Comparison of ENCODE assay signal across 28 cellular contexts in the genomic region with DNA sequence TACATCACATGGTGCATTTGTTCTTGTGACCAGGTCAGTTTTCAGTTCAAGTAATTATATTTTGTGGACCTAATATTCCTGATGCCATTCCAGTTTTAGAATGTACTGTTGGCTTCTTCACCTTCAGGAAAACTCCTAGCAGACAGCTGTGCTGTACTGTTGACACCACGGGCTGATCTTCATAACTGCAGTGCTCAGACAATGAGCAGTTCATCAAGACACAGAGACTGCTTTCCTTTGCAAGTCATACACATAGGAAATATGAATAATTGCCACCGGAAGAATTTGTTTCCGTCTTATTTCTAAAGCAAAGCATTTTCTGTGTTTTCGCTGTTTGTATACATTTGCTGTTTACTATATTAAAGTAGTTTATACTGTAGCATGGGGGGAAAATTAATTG.
"Had no signal": no experiment of that assay in that cellular context is flagged by ENCODE, and none has a peak within 500 bp of the region (broad histone marks: within the 10 kb centered on the region; RNA-seq: fewer than 3 reads in every experiment).

No MANE protein-coding gene starts in this region.

- H3K4me1 Mint-ChIP-seq: activated CD4-positive, alpha-beta T cell treated with anti-CD3 and anti-CD28 coated beads, Interleukin-2, amount 10 ng/mL, durations not matched to agents 24 days and 14 days; activated naive CD8-positive, alpha-beta T cell treated with anti-CD3 and anti-CD28 coated beads for 36 hours; stimulated activated effector memory CD8-positive, alpha-beta T cell treated with anti-CD3 and anti-CD28 coated beads, Interleukin-12 subunit alpha, Interleukin-12 subunit beta, amount 100 ng/mL, for 72 hours had no signal

- ATAC-seq: stimulated activated effector memory CD8-positive, alpha-beta T cell treated with anti-CD3 and anti-CD28 coated beads, Interleukin-12 subunit alpha, Interleukin-12 subunit beta, amount 100 ng/mL, for 72 hours had no signal

- H3K27me3 ChIP-seq: ascending aorta, brain microvascular endothelial cell, esophagus squamous epithelium, gastrocnemius medialis, right atrium auricular region, spleen, upper lobe of left lung, vagina had no signal

- DNase-seq: activated CD4-positive, alpha-beta memory T cell treated with anti-CD3 and anti-CD28 coated beads for 36 hours; activated CD4-positive, alpha-beta T cell treated with anti-CD3 and anti-CD28 coated beads, Interleukin-2, amount 10 ng/mL, durations not matched to agents 24 days and 14 days; activated CD4-positive, CD25-positive, alpha-beta regulatory T cell treated with anti-CD3 and anti-CD28 coated beads, Interleukin-2, amount 50 U/mL, for 72 hours; activated CD8-positive, alpha-beta memory T cell treated with anti-CD3 and anti-CD28 coated beads, Interleukin-2, amount 50 U/mL, for 4 hours; activated effector memory CD4-positive, alpha-beta T cell treated with anti-CD3 and anti-CD28 coated beads, Interleukin-2, amount 50 U/mL, for 16 hours; activated naive CD4-positive, alpha-beta T cell treated with anti-CD3 and anti-CD28 coated beads for 36 hours; activated naive CD8-positive, alpha-beta T cell treated with anti-CD3 and anti-CD28 coated beads for 36 hours; activated T-cell treated with anti-CD3 and anti-CD28 coated beads, Interleukin-2, amount 50 U/mL, for 1 hour; brain microvascular endothelial cell; esophagus squamous epithelium; gastrocnemius medialis; glutamatergic neuron; left ventricle myocardium inferior; mesendoderm; spleen; stimulated activated CD4-positive, alpha-beta T cell treated with anti-CD3 and anti-CD28 coated beads, Interleukin-2, amount 100 ng/mL, for 48 hours; substantia nigra; T-helper 2 cell; upper lobe of left lung had no signal

- H3K4me1 ChIP-seq: ascending aorta, esophagus squamous epithelium, left ventricle myocardium inferior, parathyroid adenoma, right atrium auricular region, spleen, upper lobe of left lung, vagina had no signal

- H3K27ac ChIP-seq: ascending aorta, brain microvascular endothelial cell, esophagus squamous epithelium, gastrocnemius medialis, left ventricle myocardium inferior, parathyroid adenoma, right atrium auricular region, spleen, upper lobe of left lung, vagina had no signal

- H3K9ac ChIP-seq: parathyroid adenoma had no signal

- H3K79me2 ChIP-seq: parathyroid adenoma had no signal

- H3K36me3 ChIP-seq: ascending aorta, brain microvascular endothelial cell, esophagus squamous epithelium, gastrocnemius medialis, left ventricle myocardium inferior, right atrium auricular region, spleen, upper lobe of left lung, vagina had no signal

- H3K27ac Mint-ChIP-seq: activated CD4-positive, alpha-beta memory T cell treated with anti-CD3 and anti-CD28 coated beads for 36 hours; activated CD4-positive, alpha-beta T cell treated with anti-CD3 and anti-CD28 coated beads, Interleukin-2, amount 10 ng/mL, durations not matched to agents 24 days and 14 days; activated naive CD4-positive, alpha-beta T cell treated with anti-CD3 and anti-CD28 coated beads for 36 hours; activated naive CD8-positive, alpha-beta T cell treated with anti-CD3 and anti-CD28 coated beads for 36 hours; activated T-helper 1 cell treated with anti-CD3 and anti-CD28 coated beads, Interleukin-12 subunit alpha, Interleukin-12 subunit beta, Interleukin-2, Interleukin-4 antibody, amounts not matched to agents 30 ng/mL and 10 ng/mL and 1 ng/mL, durations not matched to agents 14 hours and 24 hours and 36 hours; stimulated activated effector memory CD8-positive, alpha-beta T cell treated with anti-CD3 and anti-CD28 coated beads, Interleukin-12 subunit alpha, Interleukin-12 subunit beta, amount 100 ng/mL, for 72 hours; stimulated activated naive CD8-positive, alpha-beta T cell treated with anti-CD3 and anti-CD28 coated beads, Interleukin-15, Interleukin-2, amounts not matched to agents 100 ng/mL and 50 ng/mL, for 24 hours had no signal

- H3K4me3 Mint-ChIP-seq: activated CD4-positive, alpha-beta memory T cell treated with anti-CD3 and anti-CD28 coated beads for 36 hours; activated CD4-positive, alpha-beta T cell treated with anti-CD3 and anti-CD28 coated beads, Interleukin-2, amount 10 ng/mL, durations not matched to agents 24 days and 14 days; activated naive CD4-positive, alpha-beta T cell treated with anti-CD3 and anti-CD28 coated beads for 36 hours; activated naive CD8-positive, alpha-beta T cell treated with anti-CD3 and anti-CD28 coated beads for 36 hours; activated T-helper 1 cell treated with anti-CD3 and anti-CD28 coated beads, Interleukin-12 subunit alpha, Interleukin-12 subunit beta, Interleukin-2, Interleukin-4 antibody, amounts not matched to agents 30 ng/mL and 10 ng/mL and 1 ng/mL, durations not matched to agents 14 hours and 24 hours and 36 hours; nephron; stimulated activated effector memory CD8-positive, alpha-beta T cell treated with anti-CD3 and anti-CD28 coated beads, Interleukin-12 subunit alpha, Interleukin-12 subunit beta, amount 100 ng/mL, for 72 hours; stimulated activated naive CD8-positive, alpha-beta T cell treated with anti-CD3 and anti-CD28 coated beads, Interleukin-15, Interleukin-2, amounts not matched to agents 100 ng/mL and 50 ng/mL, for 24 hours had no signal

- H2AFZ ChIP-seq: parathyroid adenoma had no signal

- H3K9me3 ChIP-seq: ascending aorta, esophagus squamous epithelium, gastrocnemius medialis, right atrium auricular region, upper lobe of left lung, vagina had no signal

- H3K36me3 Mint-ChIP-seq: activated CD4-positive, alpha-beta memory T cell treated with anti-CD3 and anti-CD28 coated beads for 36 hours; activated naive CD8-positive, alpha-beta T cell treated with anti-CD3 and anti-CD28 coated beads for 36 hours; stimulated activated effector memory CD8-positive, alpha-beta T cell treated with anti-CD3 and anti-CD28 coated beads, Interleukin-12 subunit alpha, Interleukin-12 subunit beta, amount 100 ng/mL, for 72 hours had no signal

- H3K4me3 ChIP-seq: ascending aorta, esophagus squamous epithelium, gastrocnemius medialis, left ventricle myocardium inferior, lung, right atrium auricular region, spleen, upper lobe of left lung, vagina had no signal

- H3K9me3 Mint-ChIP-seq: activated CD4-positive, alpha-beta T cell treated with anti-CD3 and anti-CD28 coated beads, Interleukin-2, amount 10 ng/mL, durations not matched to agents 24 days and 14 days; activated naive CD4-positive, alpha-beta T cell treated with anti-CD3 and anti-CD28 coated beads for 36 hours; activated naive CD8-positive, alpha-beta T cell treated with anti-CD3 and anti-CD28 coated beads for 36 hours had no signal

- H3K27me3 Mint-ChIP-seq: activated CD4-positive, alpha-beta memory T cell treated with anti-CD3 and anti-CD28 coated beads for 36 hours; activated CD4-positive, alpha-beta T cell treated with anti-CD3 and anti-CD28 coated beads, Interleukin-2, amount 10 ng/mL, durations not matched to agents 24 days and 14 days; activated naive CD8-positive, alpha-beta T cell treated with anti-CD3 and anti-CD28 coated beads for 36 hours; stimulated activated naive CD8-positive, alpha-beta T cell treated with anti-CD3 and anti-CD28 coated beads, Interleukin-15, Interleukin-2, amounts not matched to agents 100 ng/mL and 50 ng/mL, for 24 hours had no signal
